19 cellular contexts compared by ENCODE assay signal in the genomic region with DNA sequence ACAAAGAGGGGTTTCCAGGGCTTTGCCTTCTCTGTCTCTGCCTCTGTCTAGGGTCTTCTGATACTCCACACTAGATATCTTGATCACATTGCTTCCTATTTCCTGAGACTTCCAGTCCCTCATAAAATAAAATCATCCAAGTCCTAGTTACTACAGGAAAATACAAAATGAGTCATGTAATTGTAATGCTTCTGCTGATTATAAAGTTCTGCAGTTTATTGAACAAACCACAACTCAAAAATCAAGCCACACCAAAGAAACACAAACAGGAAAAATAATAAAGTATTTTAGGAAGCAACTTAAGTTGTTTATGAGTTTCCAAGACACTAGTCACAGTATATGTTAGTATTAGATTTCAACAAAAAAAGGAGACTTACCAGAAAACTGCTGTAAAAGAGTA.
"Had no signal": no experiment of that assay in that cellular context is flagged by ENCODE, and none has a peak within 500 bp of the region (broad histone marks: within the 10 kb centered on the region; RNA-seq: fewer than 3 reads in every experiment).

No MANE protein-coding gene starts in this region.

- H3K9me3 ChIP-seq: ovary, psoas muscle, testis had no signal

- DNase-seq: activated CD4-positive, alpha-beta memory T cell treated with anti-CD3 and anti-CD28 coated beads, Interleukin-2, amount 10 ng/mL, durations not matched to agents 7 days and 5 days; activated CD4-positive, alpha-beta T cell treated with anti-CD3 and anti-CD28 coated beads for 48 hours; activated CD4-positive, CD25-positive, alpha-beta regulatory T cell; activated naive CD4-positive, alpha-beta T cell treated with Interleukin-2 at 50 U/mL for 16 hours; activated T-cell treated with anti-CD3 and anti-CD28 coated beads, Interleukin-2, amount 50 U/mL, for 1 hour; anterior cingulate cortex; left cardiac atrium; mesendoderm; naive thymus-derived CD4-positive, alpha-beta T cell; ovary; psoas muscle; stimulated activated CD4-positive, alpha-beta T cell treated with anti-CD3 and anti-CD28 coated beads, Interleukin-4, amount 100 ng/mL, for 24 hours; T-cell; testis had no signal

- H3K27ac Mint-ChIP-seq: activated CD4-positive, alpha-beta memory T cell treated with anti-CD3 and anti-CD28 coated beads, Interleukin-2, amount 10 ng/mL, durations not matched to agents 7 days and 5 days; activated T-helper 2 cell treated with anti-CD3 and anti-CD28 coated beads, Interferon-gamma antibody, Interleukin-2, Interleukin-4, amounts not matched to agents 10 μg/mL and 5 μg/mL and 100 μg/mL, durations not matched to agents 14 hours and 24 hours and 36 hours; naive thymus-derived CD4-positive, alpha-beta T cell; stimulated activated memory B cell treated with anti-CD40 and anti-IgM and Interleukin-4, amounts not matched to agents 10 μg/mL and 1 μg/mL and 100 μg/mL, for 72 hours; T-cell; type B pancreatic cell had no signal

- H3K9me3 Mint-ChIP-seq: stimulated activated memory B cell treated with anti-CD40 and anti-IgM and Interleukin-4, amounts not matched to agents 10 μg/mL and 1 μg/mL and 100 μg/mL, for 72 hours; type B pancreatic cell had no signal

- H3K27ac ChIP-seq: ovary, psoas muscle, testis had no signal

- H3K4me1 Mint-ChIP-seq: activated CD4-positive, alpha-beta memory T cell treated with anti-CD3 and anti-CD28 coated beads, Interleukin-2, amount 10 ng/mL, durations not matched to agents 7 days and 5 days; naive thymus-derived CD4-positive, alpha-beta T cell; stimulated activated memory B cell treated with anti-CD40 and anti-IgM and Interleukin-4, amounts not matched to agents 10 μg/mL and 1 μg/mL and 100 μg/mL, for 72 hours; T-cell had no signal

- H3K4me3 ChIP-seq: ovary, psoas muscle, testis had no signal

- H3K4me3 Mint-ChIP-seq: activated CD4-positive, alpha-beta memory T cell treated with anti-CD3 and anti-CD28 coated beads, Interleukin-2, amount 10 ng/mL, durations not matched to agents 7 days and 5 days; naive thymus-derived CD4-positive, alpha-beta T cell; stimulated activated memory B cell treated with anti-CD40 and anti-IgM and Interleukin-4, amounts not matched to agents 10 μg/mL and 1 μg/mL and 100 μg/mL, for 72 hours; T-cell; type B pancreatic cell had no signal

- H3K27me3 Mint-ChIP-seq: activated CD4-positive, alpha-beta memory T cell treated with anti-CD3 and anti-CD28 coated beads, Interleukin-2, amount 10 ng/mL, durations not matched to agents 7 days and 5 days; naive thymus-derived CD4-positive, alpha-beta T cell; stimulated activated memory B cell treated with anti-CD40 and anti-IgM and Interleukin-4, amounts not matched to agents 10 μg/mL and 1 μg/mL and 100 μg/mL, for 72 hours; T-cell; type B pancreatic cell had no signal

- H3K36me3 Mint-ChIP-seq: naive thymus-derived CD4-positive, alpha-beta T cell; stimulated activated memory B cell treated with anti-CD40 and anti-IgM and Interleukin-4, amounts not matched to agents 10 μg/mL and 1 μg/mL and 100 μg/mL, for 72 hours; T-cell; type B pancreatic cell had no signal

- H3K4me1 ChIP-seq: psoas muscle, testis had no signal

- ATAC-seq: left cardiac atrium; naive thymus-derived CD4-positive, alpha-beta T cell; psoas muscle; sciatic nerve; SK-N-SH treated with all-trans-retinoic acid at 6 μM for 48 hours; stimulated activated memory B cell treated with anti-CD40 and anti-IgM and Interleukin-4, amounts not matched to agents 10 μg/mL and 1 μg/mL and 100 μg/mL, for 72 hours; T-cell had no signal

- H3K36me3 ChIP-seq: ovary had no signal

- H3K27me3 ChIP-seq: ovary, testis had no signal
